ENCODE assay signal across 9 cellular contexts in the genomic region with DNA sequence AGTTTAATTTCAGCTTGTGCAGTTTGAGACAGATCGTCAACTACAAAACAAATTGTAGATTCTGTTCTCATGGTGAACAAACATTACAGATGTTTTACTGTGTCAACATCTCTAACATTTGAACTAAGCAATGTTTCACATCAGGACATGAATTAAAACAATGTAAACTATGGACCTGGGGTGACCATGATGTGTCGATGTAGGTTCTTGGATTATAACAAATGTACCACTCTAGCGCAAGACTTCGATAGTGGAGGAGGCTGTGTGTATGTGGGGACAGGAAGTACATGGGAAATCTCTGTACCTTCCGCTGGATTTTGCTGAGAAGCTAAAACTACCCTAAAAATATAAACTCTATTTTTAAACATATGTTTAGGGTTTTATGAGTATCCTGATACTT. TPM values are rescaled to one million over a fixed set of nuclear protein-coding genes. Genes with fewer than 3 reads are reported as not detected.
DNase-seq lines count a peak whose midpoint lies in the region; ATAC-seq and TF ChIP-seq lines count a peak whose summit lies in the region.
"Had no signal": no experiment of that assay in that cellular context is flagged by ENCODE, and none has a peak within 500 bp of the region (broad histone marks: within the 10 kb centered on the region; RNA-seq: fewer than 3 reads in every experiment).

No MANE protein-coding gene starts in this region.

- H3K4me1 ChIP-seq in CD8-positive, alpha-beta memory T cell (ENCODE audit: insufficient read depth, low read length): peaks cover 64% of the 10 kb centered on the region
- H3K4me1 ChIP-seq in HUES6 (ENCODE audit: control insufficient read depth, insufficient read depth, low read length) (peaks cover 11% of the 10 kb centered on the region), muscle layer of duodenum (ENCODE audit: control insufficient read depth in 1 of 2, insufficient read depth in 2 of 2, low read length in 2 of 2) (peaks cover 0 to 6% of the 10 kb centered on the region in 2 donors)

- ATAC-seq in GM21619 (IDR thresholded peaks at IDR 0.05; ENCODE audit: unreplicated experiment): no peak

- no peaks in the 10 kb centered on the region for H3K27me3 Mint-ChIP-seq in CD8-positive, alpha-beta memory T cell
- H3K27me3 Mint-ChIP-seq in brain: peaks cover 24% of the 10 kb centered on the region

- TF ChIP-seq CTCF in brain (conservative IDR thresholded peaks at IDR 0.05): no peak

- CTCF ChIA-PET in CD8-positive, alpha-beta memory T cell (lab: Charles Lee): interaction anchor here (0.9 to 3.8 kb wide), 7 partner anchors 8 to 73 kb away, joined by 3 to 26 read pairs (median 6); no protein-coding TSS in a partner anchor

- H3K36me3 ChIP-seq in CD8-positive, alpha-beta memory T cell (ENCODE audit: insufficient read depth, low read length): no peaks in the 10 kb centered on the region
- no peaks in the 10 kb centered on the region for H3K36me3 ChIP-seq in HUES6 (ENCODE audit: control insufficient read depth, insufficient read depth, low read length)
- H3K36me3 ChIP-seq in muscle layer of duodenum (ENCODE audit: control insufficient read depth in 1 of 2, insufficient read depth in 2 of 2, low read length in 2 of 2): no peaks in the 10 kb centered on the region

- POLR2A ChIA-PET in CD8-positive, alpha-beta memory T cell (lab: Charles Lee): interaction anchor here (0.6 to 4.2 kb wide), 13 partner anchors 8 to 132 kb away, joined by 3 to 60 read pairs (median 8); a partner anchor contains a TSS

- H3K27ac Mint-ChIP-seq in CD8-positive, alpha-beta memory T cell: peak overlapping the region; percentile 93 to 100 (median 98)
- peak overlapping the region in 1 of 5 experiments; percentile 83 for H3K27ac Mint-ChIP-seq in brain

- peak overlapping the region; percentile 89 to 98 (median 94) for H3K4me3 Mint-ChIP-seq in CD8-positive, alpha-beta memory T cell
- peak overlapping the region; percentile 80 to 90 (median 88) for H3K4me3 Mint-ChIP-seq in brain

- H3K9ac ChIP-seq in HUES6 (ENCODE audit: low read length): no peak overlapping the region

- peak in 2 of 5 donors; percentile 41 to 58 for DNase-seq in CD8-positive, alpha-beta memory T cell
- DNase-seq in NK-92 (lab: John Stamatoyannopoulos, UW; ENCODE audit: unreplicated experiment) (no peak), Kasumi-1 (lab: John Stamatoyannopoulos, UW) (no peak), SHP77 treated with DMSO at 0.1 percent for 48 hours (lab: John Stamatoyannopoulos, UW) (no peak)
- DNase-seq: stimulated activated CD4-positive, alpha-beta T cell treated with anti-CD3 and anti-CD28 coated beads, Interleukin-12 subunit alpha, Interleukin-12 subunit beta, amount 100 ng/mL, for 4 hours had no signal

- no peaks in the 10 kb centered on the region for H3K9me3 ChIP-seq in CD8-positive, alpha-beta memory T cell (ENCODE audit: low read length)
- H3K9me3 ChIP-seq in HUES6 (ENCODE audit: control insufficient read depth, insufficient read depth, low read depth, low read length) (no peaks in the 10 kb centered on the region), muscle layer of duodenum (ENCODE audit: control insufficient read depth in 1 of 2, low read length in 2 of 2) (no peaks in the 10 kb centered on the region)

- H3K27ac ChIP-seq in CD8-positive, alpha-beta memory T cell (ENCODE audit: low read depth, low read length): peak overlapping the region; percentile 97
- H3K27ac ChIP-seq in HUES6 (ENCODE audit: low read depth, low read length) (no peak overlapping the region), muscle layer of duodenum (ENCODE audit: low read length) (peak overlapping the region; percentile 89)

- H3K4me1 Mint-ChIP-seq in CD8-positive, alpha-beta memory T cell: peaks cover 64 to 78% (median 77%) of the 10 kb centered on the region in 3 donors
- peaks cover 29% of the 10 kb centered on the region for H3K4me1 Mint-ChIP-seq in brain

- H3K27me3 ChIP-seq in CD8-positive, alpha-beta memory T cell (ENCODE audit: insufficient read depth, low read length, poor library complexity, severe bottlenecking): no peaks in the 10 kb centered on the region
- H3K27me3 ChIP-seq in HUES6 (ENCODE audit: control insufficient read depth, insufficient read depth, low read length) (peaks cover 11% of the 10 kb centered on the region), muscle layer of duodenum (ENCODE audit: low read depth, low read length) (no peaks in the 10 kb centered on the region)

- no peaks in the 10 kb centered on the region for H3K9me3 Mint-ChIP-seq in CD8-positive, alpha-beta memory T cell
- no peaks in the 10 kb centered on the region for H3K9me3 Mint-ChIP-seq in brain

- peak overlapping the region; percentile 92 for H3K4me3 ChIP-seq in CD8-positive, alpha-beta memory T cell (ENCODE audit: low read length)
- H3K4me3 ChIP-seq in HUES6 (ENCODE audit: low read depth, low read length): peak overlapping the region; percentile 67; the same call in 1 of the 2 replicates
- H3K4me3 ChIP-seq in muscle layer of duodenum (ENCODE audit: low read depth in 1 of 2, low read length in 2 of 2): peak overlapping the region in 1 of 2 donors; percentile 74

- peaks cover 0 to 34% (median 0%) of the 10 kb centered on the region in 3 donors for H3K36me3 Mint-ChIP-seq in CD8-positive, alpha-beta memory T cell
- no peaks in the 10 kb centered on the region for H3K36me3 Mint-ChIP-seq in brain

RNA-seq across cellular contexts. Expression of a gene that starts 17.1 kb away (rescaled TPM):
- total RNA-seq in CD8-positive, alpha-beta memory T cell: 10 to 100 TPM; 37.1 to 37.2 TPM
- polyA plus RNA-seq in CD8-positive, alpha-beta memory T cell: 15.4 TPM
- polyA plus RNA-seq in brain (ENCODE audit: insufficient read depth, low read depth, low replicate concordance): 4.7 TPM
